In the genomic region with DNA sequence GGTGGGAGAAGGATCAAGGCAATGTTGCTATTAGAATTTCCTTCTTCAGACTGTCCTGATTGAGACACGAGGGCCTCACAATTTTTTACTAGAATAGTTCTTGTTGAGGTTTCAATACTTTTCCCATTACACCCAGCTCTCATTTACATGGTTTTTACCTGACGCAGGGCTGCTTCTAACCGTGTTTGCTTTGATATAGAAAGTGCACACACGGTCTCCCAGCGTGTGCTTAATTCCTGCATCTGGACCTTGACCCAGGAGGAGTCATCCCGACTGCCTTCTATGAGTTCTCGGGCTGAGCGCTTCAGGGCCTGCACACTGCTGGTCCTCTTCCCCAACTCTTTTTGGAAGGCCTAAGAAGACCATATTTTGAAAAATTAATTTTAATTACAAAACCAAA, we compare ENCODE assay signal across 1 cellular context.
TF ChIP-seq lines count a peak whose summit lies in the region.

No MANE protein-coding gene starts in this region.

TF ChIP-seq in HepG2, 621 proteins besides CTCF, POLR2A, EP300 and RAD21 (continued from another document and continues in another):
- TF ChIP-seq, protein P1, sequence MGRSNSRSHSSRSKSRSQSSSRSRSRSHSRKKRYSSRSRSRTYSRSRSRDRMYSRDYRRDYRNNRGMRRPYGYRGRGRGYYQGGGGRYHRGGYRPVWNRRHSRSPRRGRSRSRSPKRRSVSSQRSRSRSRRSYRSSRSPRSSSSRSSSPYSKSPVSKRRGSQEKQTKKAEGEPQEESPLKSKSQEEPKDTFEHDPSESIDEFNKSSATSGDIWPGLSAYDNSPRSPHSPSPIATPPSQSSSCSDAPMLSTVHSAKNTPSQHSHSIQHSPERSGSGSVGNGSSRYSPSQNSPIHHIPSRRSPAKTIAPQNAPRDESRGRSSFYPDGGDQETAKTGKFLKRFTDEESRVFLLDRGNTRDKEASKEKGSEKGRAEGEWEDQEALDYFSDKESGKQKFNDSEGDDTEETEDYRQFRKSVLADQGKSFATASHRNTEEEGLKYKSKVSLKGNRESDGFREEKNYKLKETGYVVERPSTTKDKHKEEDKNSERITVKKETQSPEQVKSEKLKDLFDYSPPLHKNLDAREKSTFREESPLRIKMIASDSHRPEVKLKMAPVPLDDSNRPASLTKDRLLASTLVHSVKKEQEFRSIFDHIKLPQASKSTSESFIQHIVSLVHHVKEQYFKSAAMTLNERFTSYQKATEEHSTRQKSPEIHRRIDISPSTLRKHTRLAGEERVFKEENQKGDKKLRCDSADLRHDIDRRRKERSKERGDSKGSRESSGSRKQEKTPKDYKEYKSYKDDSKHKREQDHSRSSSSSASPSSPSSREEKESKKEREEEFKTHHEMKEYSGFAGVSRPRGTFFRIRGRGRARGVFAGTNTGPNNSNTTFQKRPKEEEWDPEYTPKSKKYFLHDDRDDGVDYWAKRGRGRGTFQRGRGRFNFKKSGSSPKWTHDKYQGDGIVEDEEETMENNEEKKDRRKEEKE (IDR thresholded peaks at IDR 0.05) = no peak
- TF ChIP-seq, protein P2, sequence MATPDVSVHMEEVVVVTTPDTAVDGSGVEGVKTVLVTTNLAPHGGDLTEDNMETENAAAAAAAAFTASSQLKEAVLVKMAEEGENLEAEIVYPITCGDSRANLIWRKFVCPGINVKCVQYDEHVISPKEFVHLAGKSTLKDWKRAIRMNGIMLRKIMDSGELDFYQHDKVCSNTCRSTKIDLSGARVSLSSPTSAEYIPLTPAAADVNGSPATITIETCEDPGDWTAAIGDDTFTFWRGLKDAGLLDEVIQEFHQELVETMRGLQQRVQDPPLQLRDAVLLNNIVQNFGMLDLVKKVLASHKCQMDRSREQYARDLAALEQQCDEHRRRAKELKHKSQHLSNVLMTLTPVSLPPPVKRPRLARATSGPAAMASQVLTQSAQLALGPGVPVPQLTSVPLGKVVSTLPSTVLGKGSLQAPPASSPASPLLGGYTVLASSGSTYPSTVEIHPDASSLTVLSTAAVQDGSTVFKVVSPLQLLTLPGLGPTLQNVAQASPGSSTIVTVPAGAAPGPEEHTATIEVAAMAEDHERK (CRISPR knock-in tag; IDR thresholded peaks at IDR 0.05; ENCODE audit: low read depth) = no peak
- TF ChIP-seq HES4 (CRISPR knock-in tag; IDR thresholded peaks at IDR 0.05; ENCODE audit: borderline replicate concordance) (no peak), ZNF256 (CRISPR knock-in tag; conservative IDR thresholded peaks at IDR 0.05) (no peak), MED1 (CRISPR knock-in tag; IDR thresholded peaks at IDR 0.05) (peak; percentile 53; the same call in 1 of the 2 replicates), ZNF737 (CRISPR knock-in tag; IDR thresholded peaks at IDR 0.05; ENCODE audit: borderline replicate concordance) (no peak), HOXA3 (CRISPR knock-in tag; IDR thresholded peaks at IDR 0.05) (peak; percentile 50; the same call in 1 of the 2 replicates), MBNL3 (CRISPR knock-in tag; conservative IDR thresholded peaks at IDR 0.05) (no peak), FOXK2 (IDR thresholded peaks at IDR 0.05) (no peak), REXO4 (CRISPR knock-in tag; IDR thresholded peaks at IDR 0.05; ENCODE audit: borderline replicate concordance) (no peak), CEBPB (IDR thresholded peaks at IDR 0.05; ENCODE audit: borderline replicate concordance, low read depth, low read length) (no peak), NR2F1 (CRISPR knock-in tag; IDR thresholded peaks at IDR 0.05) (0 out of 4 replicates have a peak, but pooled peaks of 1 of the 2 experiments have one; percentile 27), ZNF891 (CRISPR knock-in tag; IDR thresholded peaks at IDR 0.05) (no peak), ISX (CRISPR knock-in tag; conservative IDR thresholded peaks at IDR 0.05) (no peak), SRSF9 (IDR thresholded peaks at IDR 0.05; ENCODE audit: borderline replicate concordance, insufficient read depth, low read depth, low read length, poor library complexity, severe bottlenecking) (no peak), ZNF44 (CRISPR knock-in tag; IDR thresholded peaks at IDR 0.05) (no peak), KDM6A (CRISPR knock-in tag; IDR thresholded peaks at IDR 0.05; ENCODE audit: low read depth) (peak; percentile 44; the same call in 1 of the 2 replicates), STAG1 (CRISPR knock-in tag; IDR thresholded peaks at IDR 0.05) (peak; percentile 42), HDAC2 (CRISPR knock-in tag; IDR thresholded peaks at IDR 0.05) (peak; percentile 63; the same call in 1 of the 2 replicates), ZFYVE20 (CRISPR knock-in tag; IDR thresholded peaks at IDR 0.05; ENCODE audit: borderline replicate concordance, low read depth) (no peak), SETDB1 (CRISPR knock-in tag; IDR thresholded peaks at IDR 0.05; ENCODE audit: borderline replicate concordance) (no peak)
- TF ChIP-seq, protein P3, sequence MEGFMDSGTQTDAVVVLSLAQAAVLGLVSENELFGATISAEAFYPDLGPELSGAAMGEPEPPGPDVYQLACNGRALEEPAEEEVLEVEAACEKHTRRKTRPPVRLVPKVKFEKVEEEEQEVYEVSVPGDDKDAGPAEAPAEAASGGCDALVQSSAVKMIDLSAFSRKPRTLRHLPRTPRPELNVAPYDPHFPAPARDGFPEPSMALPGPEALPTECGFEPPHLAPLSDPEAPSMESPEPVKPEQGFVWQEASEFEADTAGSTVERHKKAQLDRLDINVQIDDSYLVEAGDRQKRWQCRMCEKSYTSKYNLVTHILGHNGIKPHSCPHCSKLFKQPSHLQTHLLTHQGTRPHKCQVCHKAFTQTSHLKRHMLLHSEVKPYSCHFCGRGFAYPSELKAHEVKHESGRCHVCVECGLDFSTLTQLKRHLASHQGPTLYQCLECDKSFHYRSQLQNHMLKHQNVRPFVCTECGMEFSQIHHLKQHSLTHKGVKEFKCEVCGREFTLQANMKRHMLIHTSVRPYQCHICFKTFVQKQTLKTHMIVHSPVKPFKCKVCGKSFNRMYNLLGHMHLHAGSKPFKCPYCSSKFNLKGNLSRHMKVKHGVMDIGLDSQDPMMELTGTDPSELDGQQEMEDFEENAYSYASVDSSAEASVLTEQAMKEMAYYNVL (CRISPR knock-in tag; IDR thresholded peaks at IDR 0.05; ENCODE audit: borderline replicate concordance) = peak; percentile 46; the same call in 1 of the 2 replicates
- TF ChIP-seq, protein P4, sequence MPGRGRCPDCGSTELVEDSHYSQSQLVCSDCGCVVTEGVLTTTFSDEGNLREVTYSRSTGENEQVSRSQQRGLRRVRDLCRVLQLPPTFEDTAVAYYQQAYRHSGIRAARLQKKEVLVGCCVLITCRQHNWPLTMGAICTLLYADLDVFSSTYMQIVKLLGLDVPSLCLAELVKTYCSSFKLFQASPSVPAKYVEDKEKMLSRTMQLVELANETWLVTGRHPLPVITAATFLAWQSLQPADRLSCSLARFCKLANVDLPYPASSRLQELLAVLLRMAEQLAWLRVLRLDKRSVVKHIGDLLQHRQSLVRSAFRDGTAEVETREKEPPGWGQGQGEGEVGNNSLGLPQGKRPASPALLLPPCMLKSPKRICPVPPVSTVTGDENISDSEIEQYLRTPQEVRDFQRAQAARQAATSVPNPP (CRISPR knock-in tag; IDR thresholded peaks at IDR 0.05) = no peak
- TF ChIP-seq, protein P5, sequence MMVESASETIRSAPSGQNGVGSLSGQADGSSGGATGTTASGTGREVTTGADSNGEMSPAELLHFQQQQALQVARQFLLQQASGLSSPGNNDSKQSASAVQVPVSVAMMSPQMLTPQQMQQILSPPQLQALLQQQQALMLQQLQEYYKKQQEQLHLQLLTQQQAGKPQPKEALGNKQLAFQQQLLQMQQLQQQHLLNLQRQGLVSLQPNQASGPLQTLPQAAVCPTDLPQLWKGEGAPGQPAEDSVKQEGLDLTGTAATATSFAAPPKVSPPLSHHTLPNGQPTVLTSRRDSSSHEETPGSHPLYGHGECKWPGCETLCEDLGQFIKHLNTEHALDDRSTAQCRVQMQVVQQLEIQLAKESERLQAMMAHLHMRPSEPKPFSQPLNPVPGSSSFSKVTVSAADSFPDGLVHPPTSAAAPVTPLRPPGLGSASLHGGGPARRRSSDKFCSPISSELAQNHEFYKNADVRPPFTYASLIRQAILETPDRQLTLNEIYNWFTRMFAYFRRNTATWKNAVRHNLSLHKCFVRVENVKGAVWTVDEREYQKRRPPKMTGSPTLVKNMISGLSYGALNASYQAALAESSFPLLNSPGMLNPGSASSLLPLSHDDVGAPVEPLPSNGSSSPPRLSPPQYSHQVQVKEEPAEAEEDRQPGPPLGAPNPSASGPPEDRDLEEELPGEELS (CRISPR knock-in tag; IDR thresholded peaks at IDR 0.05) = peak; percentile 48
- TF ChIP-seq, protein P6, sequence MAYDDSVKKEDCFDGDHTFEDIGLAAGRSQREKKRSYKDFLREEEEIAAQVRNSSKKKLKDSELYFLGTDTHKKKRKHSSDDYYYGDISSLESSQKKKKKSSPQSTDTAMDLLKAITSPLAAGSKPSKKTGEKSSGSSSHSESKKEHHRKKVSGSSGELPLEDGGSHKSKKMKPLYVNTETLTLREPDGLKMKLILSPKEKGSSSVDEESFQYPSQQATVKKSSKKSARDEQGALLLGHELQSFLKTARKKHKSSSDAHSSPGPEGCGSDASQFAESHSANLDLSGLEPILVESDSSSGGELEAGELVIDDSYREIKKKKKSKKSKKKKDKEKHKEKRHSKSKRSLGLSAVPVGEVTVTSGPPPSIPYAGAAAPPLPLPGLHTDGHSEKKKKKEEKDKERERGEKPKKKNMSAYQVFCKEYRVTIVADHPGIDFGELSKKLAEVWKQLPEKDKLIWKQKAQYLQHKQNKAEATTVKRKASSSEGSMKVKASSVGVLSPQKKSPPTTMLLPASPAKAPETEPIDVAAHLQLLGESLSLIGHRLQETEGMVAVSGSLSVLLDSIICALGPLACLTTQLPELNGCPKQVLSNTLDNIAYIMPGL (CRISPR knock-in tag; IDR thresholded peaks at IDR 0.05; ENCODE audit: borderline replicate concordance in 1 of 2, low read depth in 1 of 2) = peak in 1 of 2 experiments; percentile 42; a peak in 1 of 4 replicates
- TF ChIP-seq, protein P7, sequence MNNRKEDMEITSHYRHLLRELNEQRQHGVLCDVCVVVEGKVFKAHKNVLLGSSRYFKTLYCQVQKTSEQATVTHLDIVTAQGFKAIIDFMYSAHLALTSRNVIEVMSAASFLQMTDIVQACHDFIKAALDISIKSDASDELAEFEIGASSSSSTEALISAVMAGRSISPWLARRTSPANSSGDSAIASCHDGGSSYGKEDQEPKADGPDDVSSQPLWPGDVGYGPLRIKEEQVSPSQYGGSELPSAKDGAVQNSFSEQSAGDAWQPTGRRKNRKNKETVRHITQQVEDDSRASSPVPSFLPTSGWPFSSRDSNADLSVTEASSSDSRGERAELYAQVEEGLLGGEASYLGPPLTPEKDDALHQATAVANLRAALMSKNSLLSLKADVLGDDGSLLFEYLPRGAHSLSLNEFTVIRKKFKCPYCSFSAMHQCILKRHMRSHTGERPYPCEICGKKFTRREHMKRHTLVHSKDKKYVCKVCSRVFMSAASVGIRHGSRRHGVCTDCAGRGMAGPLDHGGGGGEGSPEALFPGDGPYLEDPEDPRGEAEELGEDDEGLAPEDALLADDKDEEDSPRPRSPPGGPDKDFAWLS (CRISPR knock-in tag; IDR thresholded peaks at IDR 0.05; ENCODE audit: borderline replicate concordance) = no peak
- TF ChIP-seq, protein P8, sequence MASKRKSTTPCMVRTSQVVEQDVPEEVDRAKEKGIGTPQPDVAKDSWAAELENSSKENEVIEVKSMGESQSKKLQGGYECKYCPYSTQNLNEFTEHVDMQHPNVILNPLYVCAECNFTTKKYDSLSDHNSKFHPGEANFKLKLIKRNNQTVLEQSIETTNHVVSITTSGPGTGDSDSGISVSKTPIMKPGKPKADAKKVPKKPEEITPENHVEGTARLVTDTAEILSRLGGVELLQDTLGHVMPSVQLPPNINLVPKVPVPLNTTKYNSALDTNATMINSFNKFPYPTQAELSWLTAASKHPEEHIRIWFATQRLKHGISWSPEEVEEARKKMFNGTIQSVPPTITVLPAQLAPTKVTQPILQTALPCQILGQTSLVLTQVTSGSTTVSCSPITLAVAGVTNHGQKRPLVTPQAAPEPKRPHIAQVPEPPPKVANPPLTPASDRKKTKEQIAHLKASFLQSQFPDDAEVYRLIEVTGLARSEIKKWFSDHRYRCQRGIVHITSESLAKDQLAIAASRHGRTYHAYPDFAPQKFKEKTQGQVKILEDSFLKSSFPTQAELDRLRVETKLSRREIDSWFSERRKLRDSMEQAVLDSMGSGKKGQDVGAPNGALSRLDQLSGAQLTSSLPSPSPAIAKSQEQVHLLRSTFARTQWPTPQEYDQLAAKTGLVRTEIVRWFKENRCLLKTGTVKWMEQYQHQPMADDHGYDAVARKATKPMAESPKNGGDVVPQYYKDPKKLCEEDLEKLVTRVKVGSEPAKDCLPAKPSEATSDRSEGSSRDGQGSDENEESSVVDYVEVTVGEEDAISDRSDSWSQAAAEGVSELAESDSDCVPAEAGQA (IDR thresholded peaks at IDR 0.05; ENCODE audit: low read depth) = no peak
- TF ChIP-seq, protein P8 (CRISPR knock-in tag; IDR thresholded peaks at IDR 0.05; ENCODE audit: borderline replicate concordance) = no peak
